In genomic region chr1:34140011-34140676, GRCh38 we compare ENCODE assay signal across 33 cellular contexts. TPM values are rescaled to one million over a fixed set of nuclear protein-coding genes. Genes with fewer than 3 reads are reported as not detected.
DNase-seq lines count a peak whose midpoint lies in the region; FAIRE-seq and TF ChIP-seq lines count a peak whose summit lies in the region.
"Had no signal": no experiment of that assay in that cellular context is flagged by ENCODE, and none has a peak within 500 bp of the region (broad histone marks: within the 10 kb centered on the region; RNA-seq: fewer than 3 reads in every experiment).

No MANE protein-coding gene starts in this region.

- H3K4me1 ChIP-seq in endodermal cell (ENCODE audit: control insufficient read depth, insufficient read depth, low read length), result no peaks in the 10 kb centered on the region
- H3K4me1 ChIP-seq: ascending aorta, colonic mucosa, left ventricle myocardium inferior, right atrium auricular region had no signal

- H3K27ac ChIP-seq in endodermal cell (ENCODE audit: low read depth, low read length), result no peak overlapping the region
- H3K27ac ChIP-seq: ascending aorta, colonic mucosa, left ventricle myocardium inferior, right atrium auricular region had no signal

- no peaks in the 10 kb centered on the region for H3K9me3 Mint-ChIP-seq in endodermal cell
- H3K9me3 Mint-ChIP-seq: activated CD4-positive, alpha-beta T cell treated with anti-CD3 and anti-CD28 coated beads, Interleukin-2, amount 10 ng/mL, durations not matched to agents 24 days and 14 days had no signal

- no peak for FAIRE-seq in GM12891 (lab: Jason Lieb, UNC)
- FAIRE-seq: G401.6, GM19239, HTR-8/SVneo, small intestine had no signal

- peak; percentile 13 for DNase-seq in CD1c-positive myeloid dendritic cell (ENCODE audit: extremely low spot score)
- DNase-seq in GM12891 (ENCODE audit: insufficient read length, low spot score), result no peak
- peak; percentile 68 for DNase-seq in NOMO-1 treated with DMSO at 0.1 percent for 48 hours (lab: John Stamatoyannopoulos, UW; ENCODE audit: unreplicated experiment)
- peak; percentile 38 for DNase-seq in endodermal cell
- no peak for DNase-seq in LoVo (ENCODE audit: low spot score)
- no peak for DNase-seq in putamen (ENCODE audit: low spot score)
- no peak for DNase-seq in NCI-H82 treated with DMSO at 0.1 percent for 48 hours (lab: John Stamatoyannopoulos, UW; ENCODE audit: unreplicated experiment)
- DNase-seq: activated CD4-positive, alpha-beta T cell treated with anti-CD3 and anti-CD28 coated beads, Interleukin-2, amount 10 ng/mL, durations not matched to agents 24 days and 14 days; activated CD8-positive, alpha-beta memory T cell treated with anti-CD3 and anti-CD28 coated beads for 24 hours; activated gamma-delta T cell; colonic mucosa; COR-L47; effector memory CD4-positive, alpha-beta T cell; glutamatergic neuron; islet precursor cell; left ventricle myocardium inferior; NCI-H1436; NCI-H2081 treated with DMSO at 0.1 percent for 48 hours; RPMI8226; small intestine; stimulated activated naive B cell treated with anti-CD40 and anti-IgM and Interleukin-4, amounts not matched to agents 10 μg/mL and 1 μg/mL and 100 μg/mL, for 72 hours; trophoblast cell had no signal

- H3K27me3 ChIP-seq in endodermal cell (ENCODE audit: control insufficient read depth, insufficient read depth, low read length, poor library complexity, severe bottlenecking), result no peaks in the 10 kb centered on the region
- H3K27me3 ChIP-seq: ascending aorta, colonic mucosa, right atrium auricular region had no signal

- no peaks in the 10 kb centered on the region for H3K9me3 ChIP-seq in endodermal cell (ENCODE audit: control insufficient read depth, low read length)
- H3K9me3 ChIP-seq: ascending aorta, colonic mucosa, left ventricle myocardium inferior, right atrium auricular region had no signal

- no peak overlapping the region for H3K27ac Mint-ChIP-seq in endodermal cell
- H3K27ac Mint-ChIP-seq: activated CD4-positive, alpha-beta T cell treated with anti-CD3 and anti-CD28 coated beads, Interleukin-2, amount 10 ng/mL, durations not matched to agents 24 days and 14 days; stimulated activated naive B cell treated with anti-CD40 and anti-IgM and Interleukin-4, amounts not matched to agents 10 μg/mL and 1 μg/mL and 100 μg/mL, for 72 hours had no signal

- H3K4me3 ChIP-seq in endodermal cell (ENCODE audit: low read length), result no peak overlapping the region
- H3K4me3 ChIP-seq: ascending aorta, colonic mucosa, left ventricle myocardium inferior, right atrium auricular region had no signal

- WGBS in endodermal cell (ENCODE audit: insufficient coverage in 1 of 2, insufficient read length in 1 of 2), 2 experiments, result 67 to 100% methylated on average over 1 to 6 of the region's 7 CpGs

- no peak overlapping the region for H3K4me3 Mint-ChIP-seq in endodermal cell
- H3K4me3 Mint-ChIP-seq: activated CD4-positive, alpha-beta T cell treated with anti-CD3 and anti-CD28 coated beads, Interleukin-2, amount 10 ng/mL, durations not matched to agents 24 days and 14 days; stimulated activated naive B cell treated with anti-CD40 and anti-IgM and Interleukin-4, amounts not matched to agents 10 μg/mL and 1 μg/mL and 100 μg/mL, for 72 hours had no signal

- TF ChIP-seq POLR2A in GM12891 (IDR thresholded peaks at IDR 0.05; ENCODE audit: low read depth, low read length), result no peak

- H3K36me3 Mint-ChIP-seq in endodermal cell (ENCODE audit: low read depth), result no peaks in the 10 kb centered on the region
- H3K36me3 Mint-ChIP-seq: stimulated activated naive B cell treated with anti-CD40 and anti-IgM and Interleukin-4, amounts not matched to agents 10 μg/mL and 1 μg/mL and 100 μg/mL, for 72 hours had no signal

- no peak for TF ChIP-seq CTCF in endodermal cell (conservative IDR thresholded peaks at IDR 0.05)

- no peaks in the 10 kb centered on the region for H3K36me3 ChIP-seq in endodermal cell (ENCODE audit: control insufficient read depth, insufficient read depth, low read length)
- H3K36me3 ChIP-seq: ascending aorta, colonic mucosa, left ventricle myocardium inferior, right atrium auricular region had no signal

- no peaks in the 10 kb centered on the region for H3K4me1 Mint-ChIP-seq in endodermal cell
- H3K4me1 Mint-ChIP-seq: activated CD4-positive, alpha-beta T cell treated with anti-CD3 and anti-CD28 coated beads, Interleukin-2, amount 10 ng/mL, durations not matched to agents 24 days and 14 days had no signal

- peaks cover 16% of the 10 kb centered on the region for H3K27me3 Mint-ChIP-seq in endodermal cell (ENCODE audit: insufficient read depth)
- H3K27me3 Mint-ChIP-seq: activated CD4-positive, alpha-beta T cell treated with anti-CD3 and anti-CD28 coated beads, Interleukin-2, amount 10 ng/mL, durations not matched to agents 24 days and 14 days had no signal

- H3K9ac ChIP-seq in endodermal cell (ENCODE audit: extremely low read depth, low read length, poor library complexity, severe bottlenecking), result no peak overlapping the region

TF ChIP-seq in GM12891, 5 proteins besides CTCF, POLR2A, EP300 and RAD21:
- TF ChIP-seq PAX5 (IDR thresholded peaks at IDR 0.05; ENCODE audit: insufficient read depth, low read length, severe bottlenecking), result no peak
- TF ChIP-seq POLR2AphosphoS5 (IDR thresholded peaks at IDR 0.05; ENCODE audit: low read depth, low read length), result no peak
- TF ChIP-seq TAF1 (IDR thresholded peaks at IDR 0.05; ENCODE audit: low read depth, low read length), result no peak
- TF ChIP-seq POU2F2 (IDR thresholded peaks at IDR 0.05; ENCODE audit: low read depth, low read length), result no peak
- TF ChIP-seq SPI1 (IDR thresholded peaks at IDR 0.05; ENCODE audit: low read depth, low read length), result peak; percentile 88
TF ChIP-seq in GM12891: peak in this region for 1.

RNA-seq across cellular contexts. Expression of gene CSMD2, which starts 24.9 kb away (rescaled TPM):
- not detected for polyA plus RNA-seq in GM12891 (2012; ENCODE audit: low read depth, missing spikeins)
- total RNA-seq in endodermal cell, result 1 to 10 TPM in 1 of 2 donors, under 1 TPM in 1; 0.62 to 2.8 TPM
- 3.9 TPM for polyA plus RNA-seq in endodermal cell (2013, experiment 1 of 2)
- polyA plus RNA-seq in endodermal cell (2013, experiment 2 of 2), result 3.1 TPM
- total RNA-seq: activated CD4-positive, alpha-beta T cell treated with anti-CD3 and anti-CD28 coated beads, Interleukin-2, amount 10 ng/mL, durations not matched to agents 24 days and 14 days; H4; myocyte; NCI-H460 had no signal

RNA-seq across cellular contexts. Expression of gene C1orf94, which starts 36.6 kb away (rescaled TPM):
- not detected for polyA plus RNA-seq in GM12891 (2012; ENCODE audit: low read depth, missing spikeins)
- under 1 TPM; 0.15 to 0.29 TPM for total RNA-seq in endodermal cell
- 0.46 TPM for polyA plus RNA-seq in endodermal cell (2013, experiment 1 of 2)
- 0.21 TPM for polyA plus RNA-seq in endodermal cell (2013, experiment 2 of 2)
- total RNA-seq: activated CD4-positive, alpha-beta T cell treated with anti-CD3 and anti-CD28 coated beads, Interleukin-2, amount 10 ng/mL, durations not matched to agents 24 days and 14 days; ascending aorta; colonic mucosa; epithelial cell of proximal tubule; H4; left ventricle myocardium inferior; myocyte; NCI-H460; right atrium auricular region; SK-MEL-5 had no signal
- polyA plus RNA-seq: BJ, small intestine had no signal

Comparison
In these comparisons a context has a peak if more than half of its experiments do, and no peak if none do; other contexts are left out.
1. DNase-seq: peak in CD1c-positive myeloid dendritic cell (single experiment), NOMO-1 treated with DMSO at 0.1 percent for 48 hours (single experiment) and endodermal cell (single experiment); none in GM12891 (single experiment), LoVo (single experiment), putamen (single experiment) and NCI-H82 treated with DMSO at 0.1 percent for 48 hours (single experiment).